Comparison of ENCODE assay signal across 18 cellular contexts in genomic region chr19:1745589-1746031, GRCh38. TPM values are rescaled to one million over a fixed set of nuclear protein-coding genes. Genes with fewer than 3 reads are reported as not detected.
DNase-seq lines count a peak whose midpoint lies in the region; ATAC-seq, FAIRE-seq and TF ChIP-seq lines count a peak whose summit lies in the region.
"Had no signal": no experiment of that assay in that cellular context is flagged by ENCODE, and none has a peak within 500 bp of the region (broad histone marks: within the 10 kb centered on the region; RNA-seq: fewer than 3 reads in every experiment).

No MANE protein-coding gene starts in this region.

- peak overlapping the region; percentile 33; the same call in 1 of the 2 replicates for H3K4me3 ChIP-seq in BLaER1
- H3K4me3 ChIP-seq in keratinocyte (ENCODE audit: control insufficient read depth in 2 of 3, extremely low read depth in 1 of 3, insufficient read depth in 2 of 3, low read depth in 1 of 3, low read length in 3 of 3) = peak overlapping the region; percentile 28 to 48 (median 42)
- no peak overlapping the region for H3K4me3 ChIP-seq in heart right ventricle
- H3K4me3 ChIP-seq: gastroesophageal sphincter, prostate gland had no signal

- DNase-seq in HFFc6 = no peak
- no peak for DNase-seq in keratinocyte (ENCODE audit: low read depth, low spot score)
- DNase-seq in heart right ventricle = no peak
- no peak for DNase-seq in NCI-H774 (lab: John Stamatoyannopoulos, UW)
- DNase-seq: activated CD8-positive, alpha-beta memory T cell treated with anti-CD3 and anti-CD28 coated beads, Interleukin-2, amount 50 U/mL, for 4 hours; activated naive CD4-positive, alpha-beta T cell treated with anti-CD3 and anti-CD28 coated beads for 36 hours; DMS79 treated with DMSO at 0.1 percent for 48 hours; effector memory CD4-positive, alpha-beta T cell; left cardiac atrium; NCI-H2081 had no signal

- H3K36me3 Mint-ChIP-seq in HFFc6 (ENCODE audit: low read depth) (peaks cover under 1% of the 10 kb centered on the region; the same call in 1 of the 2 replicates), brain (no peaks in the 10 kb centered on the region)

- dilution Hi-C loops in keratinocyte (cut with MboI; ENCODE audit: extremely low pct_ligation_motif_present, low sequenced_read_pairs) = no loop called here

- no peaks in the 10 kb centered on the region for H3K9me3 Mint-ChIP-seq in HFFc6
- H3K9me3 Mint-ChIP-seq in brain = peaks cover under 1 to 7% (median 4%) of the 10 kb centered on the region in 5 experiments
- H3K9me3 Mint-ChIP-seq: activated naive CD4-positive, alpha-beta T cell treated with anti-CD3 and anti-CD28 coated beads for 36 hours had no signal

- peak overlapping the region; percentile 39; the same call in 1 of the 2 replicates for H3K4me3 Mint-ChIP-seq in HFFc6
- peak overlapping the region; percentile 14 to 68 (median 59) for H3K4me3 Mint-ChIP-seq in brain
- H3K4me3 Mint-ChIP-seq: activated naive CD4-positive, alpha-beta T cell treated with anti-CD3 and anti-CD28 coated beads for 36 hours had no signal

- H2AFZ ChIP-seq in keratinocyte (ENCODE audit: control insufficient read depth, low read length) = peak overlapping the region; percentile 49

- no peaks in the 10 kb centered on the region for H3K9me1 ChIP-seq in keratinocyte (ENCODE audit: control insufficient read depth, extremely low read depth, insufficient read depth, low read length)

- intact Hi-C loops in heart right ventricle (cut with DNase I) = loop anchor here in 1 of 10 donors (10.0 kb wide), 1 partner anchor 51 kb away; no protein-coding TSS in a partner anchor

- H3K27ac Mint-ChIP-seq in HFFc6 (no peak overlapping the region), brain (no peak overlapping the region)
- H3K27ac Mint-ChIP-seq: activated naive CD4-positive, alpha-beta T cell treated with anti-CD3 and anti-CD28 coated beads for 36 hours had no signal

- H4K20me1 ChIP-seq in BLaER1 (peaks cover 48% of the 10 kb centered on the region), keratinocyte (ENCODE audit: control insufficient read depth, extremely low read depth, insufficient read depth, low read length) (no peaks in the 10 kb centered on the region)

- H3K27me3 ChIP-seq in BLaER1 (peaks cover 61% of the 10 kb centered on the region), keratinocyte (ENCODE audit: control insufficient read depth, extremely low read depth, insufficient read depth, low read length) (peaks cover 25% of the 10 kb centered on the region), heart right ventricle (peaks cover 36 to 88% (median 83%) of the 10 kb centered on the region in 7 donors)

- 1 to 3% methylated on average over 14 of the region's 14 CpGs for WGBS in heart right ventricle, 2 donors

- H3K27me3 Mint-ChIP-seq in HFFc6 (ENCODE audit: insufficient read depth) (peaks cover 13% of the 10 kb centered on the region), brain (peaks cover 71% of the 10 kb centered on the region)

- H3K36me3 ChIP-seq in BLaER1 (no peaks in the 10 kb centered on the region), keratinocyte (ENCODE audit: control insufficient read depth in 2 of 2, extremely low read depth in 1 of 2, insufficient read depth in 2 of 2, low read length in 2 of 2) (no peaks in the 10 kb centered on the region), heart right ventricle (no peaks in the 10 kb centered on the region)
- H3K36me3 ChIP-seq: gastroesophageal sphincter, prostate gland had no signal

- TF ChIP-seq CTCF in HFFc6 (IDR thresholded peaks at IDR 0.05) (no peak), brain (conservative IDR thresholded peaks at IDR 0.05) (no peak), keratinocyte (optimal IDR thresholded peaks at IDR 0.05 in 1 of 3, IDR thresholded peaks at IDR 0.05 in 1 of 3, conservative IDR thresholded peaks at IDR 0.05 in 1 of 3; ENCODE audit: extremely low read depth in 1 of 3, insufficient read depth in 2 of 3, low read length in 3 of 3) (no peak), heart right ventricle (IDR thresholded peaks at IDR 0.05) (no peak)

- no peak overlapping the region for H3K9ac ChIP-seq in BLaER1
- peak overlapping the region; percentile 22 for H3K9ac ChIP-seq in keratinocyte (ENCODE audit: control insufficient read depth, extremely low read depth, insufficient read depth, low read length)

- no peaks in the 10 kb centered on the region for H3K79me2 ChIP-seq in keratinocyte (ENCODE audit: control insufficient read depth, insufficient read depth, low read length)

- peak overlapping the region; percentile 77 for H3K4me2 ChIP-seq in BLaER1
- peak overlapping the region; percentile 69 for H3K4me2 ChIP-seq in keratinocyte (ENCODE audit: control insufficient read depth, extremely low read depth, insufficient read depth, low read depth, low read length)

- H3K9me3 ChIP-seq in BLaER1 (peaks cover under 1% of the 10 kb centered on the region), keratinocyte (ENCODE audit: control insufficient read depth, low read depth, low read length) (no peaks in the 10 kb centered on the region), heart right ventricle (peaks cover 0 to under 1% (median 0%) of the 10 kb centered on the region in 11 donors)
- H3K9me3 ChIP-seq: prostate gland had no signal

- peaks cover 17% of the 10 kb centered on the region for H3K4me1 Mint-ChIP-seq in HFFc6 (ENCODE audit: low read depth)
- H3K4me1 Mint-ChIP-seq in brain = peaks cover 14% of the 10 kb centered on the region

- ATAC-seq in heart right ventricle (no peak), GM18861 (IDR thresholded peaks at IDR 0.05; ENCODE audit: unreplicated experiment) (no peak), GM18907 (IDR thresholded peaks at IDR 0.05; ENCODE audit: unreplicated experiment) (no peak)
- ATAC-seq: activated CD4-positive, CD25-positive, alpha-beta regulatory T cell treated with anti-CD3 and anti-CD28 coated beads, Interleukin-2, amount 50 U/mL, for 24 hours; gastroesophageal sphincter; left cardiac atrium had no signal

- FAIRE-seq in keratinocyte (lab: Jason Lieb, UNC) = no peak

- H3K27ac ChIP-seq in BLaER1 (no peak overlapping the region), keratinocyte (ENCODE audit: control insufficient read depth, insufficient read depth, low read length) (no peak overlapping the region), heart right ventricle (no peak overlapping the region)
- H3K27ac ChIP-seq: gastroesophageal sphincter, prostate gland had no signal

- H3K4me1 ChIP-seq in BLaER1 (peaks cover 47% of the 10 kb centered on the region), keratinocyte (ENCODE audit: control insufficient read depth, extremely low read depth, insufficient read depth, low read length) (peaks cover 36% of the 10 kb centered on the region), heart right ventricle (peaks cover 10 to 25% (median 19%) of the 10 kb centered on the region in 9 donors)

RNA-seq across cellular contexts. Expression of gene ONECUT3, which starts 7.7 kb away (rescaled TPM):
- not detected for total RNA-seq in HFFc6 (2021; fragmentation: NEBNext Ultra II Directional; extraction: Animal tissue kit (Norgen Biotek cat#: 25700))
- polyA plus RNA-seq in brain (ENCODE audit: insufficient read depth, low read depth, low replicate concordance) (not detected), keratinocyte (under 0.01 to 0.01 TPM in 2 of 3 replicates, not detected in the other), heart right ventricle (not detected)
- 0.40 TPM for polyA plus RNA-seq in keratinocyte (2011; ENCODE audit: low read depth)
- polyA plus RNA-seq in keratinocyte (2011; cell fraction: cytosol; rRNA removed) = not detected in 2 replicates
- 0.03 and 0.04 TPM in 2 replicates for polyA plus RNA-seq in keratinocyte (2011; cell fraction: nucleus; rRNA removed)
- polyA plus RNA-seq in keratinocyte (2012; ENCODE audit: low replicate concordance) = 0.54 TPM in 1 of 2 replicates, not detected in the other
- not detected in 3 replicates for polyA minus RNA-seq in keratinocyte
- polyA minus RNA-seq in keratinocyte (2011; cell fraction: cytosol; rRNA and poly(A)+ RNA removed) = not detected
- polyA minus RNA-seq in keratinocyte (2011; cell fraction: nucleus; rRNA and poly(A)+ RNA removed) = not detected in 2 replicates
- total RNA-seq in heart right ventricle = not detected
- total RNA-seq: activated naive CD4-positive, alpha-beta T cell treated with anti-CD3 and anti-CD28 coated beads for 36 hours; left cardiac atrium; prostate gland; temporal lobe had no signal

Comparison
In these comparisons a context has a peak if more than half of its experiments do, and no peak if none do; other contexts are left out.
1. H3K4me3 ChIP-seq: peak in BLaER1 (single experiment) and keratinocyte (3 of 3); none in heart right ventricle (0 of 10).